ENCODE assay signal across 7 cellular contexts in genomic region chr7:66772945-66773344, GRCh38. TPM values are rescaled to one million over a fixed set of nuclear protein-coding genes. Genes with fewer than 3 reads are reported as not detected.
DNase-seq lines count a peak whose midpoint lies in the region; ATAC-seq, FAIRE-seq and TF ChIP-seq lines count a peak whose summit lies in the region.
"Not testable (repeated sequence)": the region's sequence is repeated elsewhere in the genome, so short reads cannot be mapped to it uniquely, and the experiment has no call there.

No MANE protein-coding gene starts in this region.

- H3K27ac ChIP-seq in PC-3 (ENCODE audit: low read length): peak overlapping the region; percentile 47
- not testable (repeated sequence) for H3K27ac ChIP-seq in endothelial cell of umbilical vein (ENCODE audit: insufficient read depth, low read depth, low read length)
- H3K27ac ChIP-seq in pancreas: peak overlapping the region in 2 of 4 donors; percentile 73 to 75

- 4 to 45% methylated on average over 1 of the region's 1 CpG for WGBS in pancreas, 2 donors

- not testable (repeated sequence) for H2AFZ ChIP-seq in PC-3 (ENCODE audit: low read length); endothelial cell of umbilical vein (ENCODE audit: low read depth, low read length)

- peak overlapping the region; percentile 53 for H3K4me2 ChIP-seq in PC-3 (ENCODE audit: low read length)
- H3K4me2 ChIP-seq in endothelial cell of umbilical vein (ENCODE audit: insufficient read depth, low read length): not testable (repeated sequence)

- CTCF ChIA-PET in PC-3 (lab: Charles Lee): not testable (repeated sequence)
- CTCF ChIA-PET in endothelial cell of umbilical vein (lab: Charles Lee): interaction anchor here (0.9 kb wide), 1 partner anchor 19 kb away, joined by 3 read pairs; no protein-coding TSS in a partner anchor

- H4K20me1 ChIP-seq in PC-3 (ENCODE audit: low read length): peaks cover 18% of the 10 kb centered on the region
- H4K20me1 ChIP-seq in endothelial cell of umbilical vein (replicated peaks; ENCODE audit: control insufficient read depth, extremely low read depth, insufficient read depth, low read length): not testable (repeated sequence)

- FAIRE-seq in endothelial cell of umbilical vein (lab: Jason Lieb, UNC): peak; percentile 84
- FAIRE-seq in pancreas (lab: Jason Lieb, UNC): not testable (repeated sequence)

- not testable (repeated sequence) for H3K9ac ChIP-seq in PC-3 (ENCODE audit: low read length); endothelial cell of umbilical vein (replicated peaks; ENCODE audit: extremely low read depth, insufficient read depth, low read length)

- intact Hi-C loops in PC-3 (cut with micrococcal nuclease): loop anchor here (2.0 kb wide), 1 partner anchor 32 kb away; the partner anchor contains the start of gene RABGEF1
- intact Hi-C loops in endothelial cell of umbilical vein (cut with micrococcal nuclease); pancreas (cut with DNase I): not testable (repeated sequence)

- POLR2A ChIA-PET in PC-3 (lab: Charles Lee; ENCODE audit: unreplicated experiment): interaction anchor here (0.5 to 0.7 kb wide), 4 partner anchors 33 to 84 kb away, joined by 3 to 8 read pairs (median 4); partner anchors contain the start of gene RABGEF1
- POLR2A ChIA-PET in endothelial cell of umbilical vein (lab: Charles Lee): not testable (repeated sequence)

- peaks cover 54% of the 10 kb centered on the region for H3K79me2 ChIP-seq in PC-3 (ENCODE audit: low read length)
- H3K79me2 ChIP-seq in endothelial cell of umbilical vein (ENCODE audit: control insufficient read depth, insufficient read depth, low read length): not testable (repeated sequence)

- not testable (repeated sequence) for H3K4me3 ChIP-seq in PC-3 (ENCODE audit: low read length); astrocyte of the spinal cord (ENCODE audit: low read depth, low read length); endothelial cell of umbilical vein (replicated peaks in 1 of 3; ENCODE audit: insufficient read depth in 1 of 3, low read depth in 1 of 3, low read length in 3 of 3); pancreas

- not testable (repeated sequence) for TF ChIP-seq POLR2A in endothelial cell of umbilical vein (IDR thresholded peaks at IDR 0.05; ENCODE audit: low read depth, low read length)

- H3K9me2 ChIP-seq in PC-3 (replicated peaks; ENCODE audit: low read length): not testable (repeated sequence)

- DNase-seq in AG20443 (ENCODE audit: low spot score) (peak; percentile 25), HCEC 1CT (peak; percentile 25), PC-3 (peak; percentile 89), astrocyte of the spinal cord (ENCODE audit: low read depth, low spot score) (peak; percentile 24), iris pigment epithelial cell (ENCODE audit: low read depth) (peak; percentile 35)
- not testable (repeated sequence) for DNase-seq in endothelial cell of umbilical vein (ENCODE audit: low read depth, low spot score); pancreas

- H3K9me1 ChIP-seq in endothelial cell of umbilical vein (replicated peaks; ENCODE audit: control insufficient read depth, extremely low read depth, insufficient read depth, low read length): not testable (repeated sequence)

- ATAC-seq in PC-3 (peak; percentile 94), pancreas (peak; percentile 71 to 77 (median 76))

- H3K4me1 ChIP-seq in PC-3 (ENCODE audit: insufficient read depth, low read length); endothelial cell of umbilical vein (ENCODE audit: control insufficient read depth, extremely low read depth, insufficient read depth, low read length): not testable (repeated sequence)
- H3K4me1 ChIP-seq in pancreas: peaks cover 16 to 40% (median 22%) of the 10 kb centered on the region in 3 donors

- in situ Hi-C loops in astrocyte of the spinal cord (cut with HindIII; ENCODE audit: low sequenced_read_pairs): not testable (repeated sequence)

- H3K9me3 ChIP-seq in PC-3 (ENCODE audit: low read length); endothelial cell of umbilical vein (replicated peaks; ENCODE audit: control insufficient read depth, insufficient read depth, low read length); pancreas: not testable (repeated sequence)

- not testable (repeated sequence) for H3K27me3 ChIP-seq in PC-3 (ENCODE audit: low read length); endothelial cell of umbilical vein (ENCODE audit: control insufficient read depth in 2 of 2, insufficient read depth in 2 of 2, low read length in 2 of 2); pancreas

- dilution Hi-C loops in endothelial cell of umbilical vein (cut with MboI; ENCODE audit: extremely low pct_ligation_motif_present, low sequenced_read_pairs): not testable (repeated sequence)

- not testable (repeated sequence) for TF ChIP-seq CTCF in PC-3 (conservative IDR thresholded peaks at IDR 0.05; ENCODE audit: low read depth, low read length); astrocyte of the spinal cord (IDR thresholded peaks at IDR 0.05; ENCODE audit: low read depth, low read length); endothelial cell of umbilical vein (IDR thresholded peaks at IDR 0.05; ENCODE audit: extremely low read depth in 1 of 2, insufficient read depth in 1 of 2, low read depth in 1 of 2, low read length in 2 of 2); pancreas (IDR thresholded peaks at IDR 0.05)

- not testable (repeated sequence) for H3F3A ChIP-seq in PC-3 (ENCODE audit: low read length, unreplicated experiment)

- BruUV-seq in PC-3 (replicated peaks; lab: Mats Ljungman, UMichigan); endothelial cell of umbilical vein (replicated peaks; lab: Mats Ljungman, UMichigan): not testable (repeated sequence)

- peaks cover 23% of the 10 kb centered on the region for H3K36me3 ChIP-seq in PC-3 (ENCODE audit: low read depth, low read length)
- H3K36me3 ChIP-seq in endothelial cell of umbilical vein (ENCODE audit: control insufficient read depth in 2 of 2, extremely low read depth in 1 of 2, insufficient read depth in 2 of 2, low read length in 2 of 2); pancreas: not testable (repeated sequence)

RNA-seq across cellular contexts. Expression of gene RABGEF1, which starts 32.4 kb away (rescaled TPM):
- total RNA-seq in PC-3 (2014; rRNA removed): 19.8 and 20.8 TPM in 2 replicates
- 14.4 and 15.5 TPM in 2 replicates for total RNA-seq in endothelial cell of umbilical vein
- polyA plus RNA-seq in endothelial cell of umbilical vein: 11.0 and 11.6 TPM in 2 replicates
- 11.4 and 14.6 TPM in 2 replicates for polyA plus RNA-seq in endothelial cell of umbilical vein (2011; cell fraction: cytosol; rRNA removed)
- 22.5 and 25.8 TPM in 2 replicates for polyA plus RNA-seq in endothelial cell of umbilical vein (2011; cell fraction: nucleus; rRNA removed)
- polyA plus RNA-seq in endothelial cell of umbilical vein (2012): 12.6 and 14.2 TPM in 2 replicates
- polyA minus RNA-seq in endothelial cell of umbilical vein: 36.9 and 43.0 TPM in 2 replicates
- 14.2 TPM for polyA minus RNA-seq in endothelial cell of umbilical vein (2011; cell fraction: cytosol; rRNA and poly(A)+ RNA removed)
- 12.0 and 17.1 TPM in 2 replicates for polyA minus RNA-seq in endothelial cell of umbilical vein (2011; cell fraction: nucleus; rRNA and poly(A)+ RNA removed)
- total RNA-seq in pancreas: 10 to 100 TPM; 12.8 to 17.6 (median 14.8) TPM
- 10 to 100 TPM in 1 of 2 donors, 1 to 10 TPM in 1; 7.9 to 11.1 TPM for polyA plus RNA-seq in pancreas
